Comparison of ENCODE assay signal across 8 cellular contexts in the genomic region with DNA sequence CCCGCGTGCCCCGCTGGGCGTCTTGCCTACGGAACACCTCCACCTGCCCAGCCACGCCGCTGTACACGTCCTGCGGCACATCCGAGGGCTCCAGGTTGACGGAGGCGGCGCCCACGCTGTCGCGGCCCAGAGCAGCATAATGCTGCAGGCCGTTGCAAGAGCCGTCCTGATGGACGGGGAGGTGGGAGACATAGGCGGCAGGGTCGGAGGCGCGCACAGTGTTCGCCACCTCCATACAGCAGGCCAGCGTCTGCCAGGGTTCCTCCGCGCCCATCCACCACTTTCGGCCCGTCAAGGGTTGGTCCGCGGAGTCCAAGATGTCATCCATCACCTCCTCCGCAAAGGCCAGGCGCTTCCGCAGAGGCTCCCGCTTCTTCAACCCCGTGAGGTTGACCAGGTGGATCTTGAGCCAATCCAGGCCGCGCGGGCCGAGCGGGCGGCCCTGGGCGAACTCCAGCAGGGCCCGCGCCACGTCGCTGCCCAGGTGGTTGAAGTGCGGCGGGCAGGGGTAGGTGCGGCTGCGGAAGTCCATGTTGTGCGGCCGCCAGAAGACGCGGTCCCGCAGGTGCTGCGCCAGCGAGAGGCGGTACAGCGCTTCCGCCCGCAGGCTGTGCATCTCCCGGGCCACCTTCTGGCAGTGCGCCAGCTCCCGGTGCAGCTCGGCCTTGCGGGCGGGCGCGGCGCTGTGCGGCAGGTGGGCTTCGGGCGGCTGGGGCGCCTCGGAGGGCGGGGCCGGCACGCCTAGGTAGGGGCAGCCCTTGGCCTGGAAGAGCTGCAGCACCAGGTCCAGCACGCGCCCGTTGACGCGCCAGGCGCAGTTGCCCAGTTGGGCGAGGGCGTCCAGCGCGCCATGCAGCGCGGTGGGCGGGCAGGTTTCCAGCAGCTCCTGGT.
A peak's percentile ranks its signal among the peaks of the same experiment; 100 is the strongest.
DNase-seq lines count a peak whose midpoint lies in the region; ATAC-seq, FAIRE-seq and TF ChIP-seq lines count a peak whose summit lies in the region.
"Not testable (repeated sequence)": the region's sequence is repeated elsewhere in the genome, so short reads cannot be mapped to it uniquely, and the experiment has no call there.

No MANE protein-coding gene starts in this region.

- dilution Hi-C loops in keratinocyte (cut with MboI; ENCODE audit: extremely low pct_ligation_motif_present, low sequenced_read_pairs) = not testable (repeated sequence)

- not testable (repeated sequence) for H3K4me1 ChIP-seq in HEK293 (ENCODE audit: control insufficient read depth, insufficient read depth, low read length); breast epithelium; keratinocyte (ENCODE audit: control insufficient read depth, extremely low read depth, insufficient read depth, low read length)

- not testable (repeated sequence) for H3K79me2 ChIP-seq in keratinocyte (ENCODE audit: control insufficient read depth, insufficient read depth, low read length)

- not testable (repeated sequence) for ATAC-seq in activated B cell treated with CpG ODN at 0.5 μM for 24 hours (ENCODE audit: low read depth)
- peak; percentile 70 to 76 for ATAC-seq in activated T-cell treated with anti-CD3 and anti-CD28 coated beads, Interleukin-2, amount 50 U/mL, for 72 hours (replicated peaks in 1 of 2)

- DNase-seq in NCI-H345 (lab: John Stamatoyannopoulos, UW) (peak; percentile 50), ureter (ENCODE audit: low spot score) (peak; percentile 33)
- not testable (repeated sequence) for DNase-seq in activated B cell treated with CpG ODN at 0.5 μM for 24 hours; breast epithelium (ENCODE audit: low spot score in 2 of 2); keratinocyte (ENCODE audit: low read depth, low spot score); retinal pigment epithelial cell (ENCODE audit: low read depth)
- DNase-seq in activated T-cell treated with anti-CD3 and anti-CD28 coated beads, Interleukin-2, amount 50 U/mL, for 72 hours = peak; percentile 17 to 23

- H3K27me3 Mint-ChIP-seq in activated B cell treated with CpG ODN at 0.5 μM for 24 hours = peaks cover 24% of the 10 kb centered on the region
- H3K27me3 Mint-ChIP-seq in activated T-cell treated with anti-CD3 and anti-CD28 coated beads, Interleukin-2, amount 50 U/mL, for 72 hours (ENCODE audit: low read depth) = peaks cover 44% of the 10 kb centered on the region

- not testable (repeated sequence) for H3K27ac ChIP-seq in HEK293 (ENCODE audit: extremely low read depth, low read depth, low read length); breast epithelium; keratinocyte (ENCODE audit: control insufficient read depth, insufficient read depth, low read length)

- TF ChIP-seq CTCF in HEK293 (tag by site-specific recombination; IDR thresholded peaks at IDR 0.05); activated B cell treated with CpG ODN at 0.5 μM for 24 hours (IDR thresholded peaks at IDR 0.05); breast epithelium (IDR thresholded peaks at IDR 0.05); keratinocyte (optimal IDR thresholded peaks at IDR 0.05 in 1 of 3, IDR thresholded peaks at IDR 0.05 in 1 of 3, conservative IDR thresholded peaks at IDR 0.05 in 1 of 3; ENCODE audit: extremely low read depth in 1 of 3, insufficient read depth in 2 of 3, low read length in 3 of 3); retinal pigment epithelial cell (conservative IDR thresholded peaks at IDR 0.05; ENCODE audit: low read depth, low read length): not testable (repeated sequence)

- not testable (repeated sequence) for H3K9me3 Mint-ChIP-seq in activated B cell treated with CpG ODN at 0.5 μM for 24 hours; activated T-cell treated with anti-CD3 and anti-CD28 coated beads, Interleukin-2, amount 50 U/mL, for 72 hours

- peak overlapping the region; percentile 32 for H3K4me2 ChIP-seq in keratinocyte (ENCODE audit: control insufficient read depth, extremely low read depth, insufficient read depth, low read depth, low read length)

- H3K36me3 Mint-ChIP-seq in activated B cell treated with CpG ODN at 0.5 μM for 24 hours (ENCODE audit: low read depth); activated T-cell treated with anti-CD3 and anti-CD28 coated beads, Interleukin-2, amount 50 U/mL, for 72 hours (ENCODE audit: insufficient read depth in 2 of 2): not testable (repeated sequence)

- CTCF ChIA-PET in HEK293 (lab: Yijun Ruan, JAX) = interaction anchor here (1.4 kb wide), 1 partner anchor 29 kb away, joined by 4 read pairs; no protein-coding TSS in a partner anchor
- CTCF ChIA-PET in activated B cell treated with CpG ODN at 0.5 μM for 24 hours (lab: Charles Lee) = not testable (repeated sequence)

- not testable (repeated sequence) for H3K36me3 ChIP-seq in HEK293 (ENCODE audit: control insufficient read depth in 2 of 2, insufficient read depth in 1 of 2, low read length in 2 of 2); breast epithelium; keratinocyte (ENCODE audit: control insufficient read depth in 2 of 2, extremely low read depth in 1 of 2, insufficient read depth in 2 of 2, low read length in 2 of 2)

- H3K4me3 Mint-ChIP-seq in activated B cell treated with CpG ODN at 0.5 μM for 24 hours = peak overlapping the region; percentile 32
- H3K4me3 Mint-ChIP-seq in activated T-cell treated with anti-CD3 and anti-CD28 coated beads, Interleukin-2, amount 50 U/mL, for 72 hours = peak overlapping the region; percentile 51 to 73

- H3K27me3 ChIP-seq in breast epithelium = peaks cover 0 to 27% of the 10 kb centered on the region in 2 donors
- H3K27me3 ChIP-seq in keratinocyte (ENCODE audit: control insufficient read depth, extremely low read depth, insufficient read depth, low read length) = peaks cover 26% of the 10 kb centered on the region

- H3K4me3 ChIP-seq in HEK293 (ENCODE audit: low read depth, low read length) (peak overlapping the region; percentile 12), breast epithelium (peak overlapping the region in 2 of 3 donors; percentile 3 to 32), retinal pigment epithelial cell (ENCODE audit: low read length) (peak overlapping the region; percentile 23)
- H3K4me3 ChIP-seq in keratinocyte (ENCODE audit: control insufficient read depth in 2 of 3, extremely low read depth in 1 of 3, insufficient read depth in 2 of 3, low read depth in 1 of 3, low read length in 3 of 3) = not testable (repeated sequence)

- not testable (repeated sequence) for H3K4me1 Mint-ChIP-seq in activated B cell treated with CpG ODN at 0.5 μM for 24 hours; activated T-cell treated with anti-CD3 and anti-CD28 coated beads, Interleukin-2, amount 50 U/mL, for 72 hours (ENCODE audit: low read depth)

- intact Hi-C loops in activated B cell treated with CpG ODN at 0.5 μM for 24 hours (cut with micrococcal nuclease); breast epithelium (cut with DNase I; ENCODE audit: low total_unique reads): not testable (repeated sequence)

- not testable (repeated sequence) for TF ChIP-seq POLR2A in breast epithelium (IDR thresholded peaks at IDR 0.05)

- POLR2A ChIA-PET in HEK293 (lab: Yijun Ruan, JAX); activated B cell treated with CpG ODN at 0.5 μM for 24 hours (lab: Charles Lee): not testable (repeated sequence)

- H2AFZ ChIP-seq in keratinocyte (ENCODE audit: control insufficient read depth, low read length) = not testable (repeated sequence)

- not testable (repeated sequence) for H3K9ac ChIP-seq in keratinocyte (ENCODE audit: control insufficient read depth, extremely low read depth, insufficient read depth, low read length)

- H3K27ac Mint-ChIP-seq in activated B cell treated with CpG ODN at 0.5 μM for 24 hours; activated T-cell treated with anti-CD3 and anti-CD28 coated beads, Interleukin-2, amount 50 U/mL, for 72 hours: not testable (repeated sequence)

- H3K9me1 ChIP-seq in keratinocyte (ENCODE audit: control insufficient read depth, extremely low read depth, insufficient read depth, low read length) = not testable (repeated sequence)

- H3K9me3 ChIP-seq in HEK293 (ENCODE audit: control insufficient read depth, insufficient read depth, low read depth, low read length); breast epithelium; keratinocyte (ENCODE audit: control insufficient read depth, low read depth, low read length): not testable (repeated sequence)

- not testable (repeated sequence) for H4K20me1 ChIP-seq in keratinocyte (ENCODE audit: control insufficient read depth, extremely low read depth, insufficient read depth, low read length)

- FAIRE-seq in keratinocyte (lab: Jason Lieb, UNC) = not testable (repeated sequence)
